9 cellular contexts compared by ENCODE assay signal in the genomic region with DNA sequence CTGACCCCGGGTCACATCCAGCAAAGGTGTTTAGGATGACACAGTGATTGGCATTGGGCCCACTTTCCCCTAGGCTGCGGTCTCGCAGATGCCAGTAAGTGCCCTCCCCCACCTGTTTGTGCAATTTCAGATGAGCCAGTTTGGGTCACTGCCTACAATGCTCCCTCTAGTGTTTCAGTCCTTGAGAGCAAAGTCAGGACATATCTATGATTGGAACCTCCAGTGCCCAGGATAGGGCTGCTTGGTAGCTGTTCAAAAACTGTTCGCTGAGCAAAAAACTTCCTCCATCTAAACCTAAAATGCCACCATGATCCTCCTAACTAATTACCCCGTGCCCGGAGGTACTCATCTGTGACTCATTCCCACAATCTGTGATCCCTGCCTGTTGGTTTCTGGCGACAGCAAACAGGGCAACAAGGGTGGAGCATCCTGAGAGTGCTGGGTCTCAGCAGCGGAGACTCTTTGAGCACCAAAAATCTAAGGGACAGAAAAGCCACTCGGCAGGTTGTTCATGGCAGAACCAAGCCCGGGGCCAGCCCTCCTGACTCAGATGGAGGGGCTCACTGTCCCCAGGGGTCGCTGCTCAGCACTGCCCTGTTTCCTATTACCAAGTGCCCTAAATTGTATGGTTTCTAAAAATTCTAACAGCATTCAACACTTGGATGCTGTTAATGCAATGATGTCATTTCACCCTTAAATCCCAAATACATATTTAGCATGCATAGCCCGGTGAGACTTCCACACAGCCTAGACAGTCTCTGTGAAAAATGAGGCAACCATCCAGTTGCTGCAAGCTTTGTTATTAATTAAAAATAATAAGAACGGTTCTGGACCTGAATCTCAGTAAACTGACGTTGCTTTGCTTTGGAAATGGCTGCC. TPM values are rescaled to one million over a fixed set of nuclear protein-coding genes. Genes with fewer than 3 reads are reported as not detected.
DNase-seq lines count a peak whose midpoint lies in the region; ATAC-seq and TF ChIP-seq lines count a peak whose summit lies in the region.
"Had no signal": no experiment of that assay in that cellular context is flagged by ENCODE, and none has a peak within 500 bp of the region (broad histone marks: within the 10 kb centered on the region; RNA-seq: fewer than 3 reads in every experiment).

No MANE protein-coding gene starts in this region.

- 0 out of 2 replicates have a peak overlapping the region, but pooled peaks have one; percentile 10 for H2AFZ ChIP-seq in MM.1S (ENCODE audit: low read length)

- H3K27ac Mint-ChIP-seq in glutamatergic neuron (ENCODE audit: unreplicated experiment) = no peak overlapping the region

- peak; percentile 68 for TF ChIP-seq CTCF in MM.1S (IDR thresholded peaks at IDR 0.05; ENCODE audit: low read length)
- TF ChIP-seq CTCF in glutamatergic neuron (IDR thresholded peaks at IDR 0.05; ENCODE audit: partially characterized antibody, unreplicated experiment) = peak; percentile 13

- H3K4me1 Mint-ChIP-seq in glutamatergic neuron (ENCODE audit: low read depth, unreplicated experiment) = peaks cover 2% of the 10 kb centered on the region

- H3F3A ChIP-seq in MM.1S (ENCODE audit: insufficient read depth, low read length) = no peaks in the 10 kb centered on the region

- peak overlapping the region; percentile 46 for H3K4me3 Mint-ChIP-seq in glutamatergic neuron (ENCODE audit: unreplicated experiment)

- H3K27ac ChIP-seq in MM.1S (ENCODE audit: low read length) = no peak overlapping the region

- H3K9me3 ChIP-seq in MM.1S (replicated peaks; ENCODE audit: insufficient read depth, low read length) = no peaks in the 10 kb centered on the region

- DNase-seq in GM03348 (ENCODE audit: low spot score) = peak; percentile 47
- peak; percentile 86 for DNase-seq in MM.1S
- peak; percentile 42 for DNase-seq in SKM-1 (lab: John Stamatoyannopoulos, UW; ENCODE audit: unreplicated experiment)
- DNase-seq in glutamatergic neuron = no peak
- peak; percentile 34 for DNase-seq in stimulated activated CD8-positive, alpha-beta memory T cell treated with anti-CD3 and anti-CD28 coated beads, Interleukin-4, amount 100 ng/mL, for 48 hours
- no peak for DNase-seq in stimulated activated CD4-positive, alpha-beta T cell treated with anti-CD3 and anti-CD28 coated beads, Interleukin-4, amount 100 ng/mL, for 1 hour
- DNase-seq in central memory CD4-positive, alpha-beta T cell = no peak

- H3K27me3 Mint-ChIP-seq in glutamatergic neuron (ENCODE audit: unreplicated experiment) = peaks cover 17% of the 10 kb centered on the region

- no peak overlapping the region; the same call in 1 of the 2 replicates for H3K4me3 ChIP-seq in MM.1S (ENCODE audit: low read length)

- H3K27me3 ChIP-seq in MM.1S (replicated peaks; ENCODE audit: insufficient read depth, low read length) = 0 out of 2 replicates have a peak, but pooled peaks cover 12% of the 10 kb centered on the region

- H3K79me2 ChIP-seq in MM.1S (ENCODE audit: low read length) = no peaks in the 10 kb centered on the region

- no peaks in the 10 kb centered on the region for H4K20me1 ChIP-seq in MM.1S (ENCODE audit: insufficient read depth, low read length)

- H3K36me3 ChIP-seq in MM.1S (replicated peaks; ENCODE audit: insufficient read depth, low read length) = no peaks in the 10 kb centered on the region

- peaks cover 4% of the 10 kb centered on the region for H3K9me3 Mint-ChIP-seq in glutamatergic neuron (ENCODE audit: unreplicated experiment)

- no peaks in the 10 kb centered on the region for H3K36me3 Mint-ChIP-seq in glutamatergic neuron (ENCODE audit: unreplicated experiment)

- no peaks in the 10 kb centered on the region for H3K9me2 ChIP-seq in MM.1S (replicated peaks; ENCODE audit: insufficient read depth, low read length)

- peak overlapping the region; percentile 50 for H3K4me2 ChIP-seq in MM.1S (ENCODE audit: low read depth, low read length)

- no peak overlapping the region for H3K9ac ChIP-seq in MM.1S (ENCODE audit: low read length)

- no peak for ATAC-seq in GM21381 (IDR thresholded peaks at IDR 0.05; ENCODE audit: unreplicated experiment)

- H3K4me1 ChIP-seq in MM.1S (ENCODE audit: low read length) = 0 out of 2 replicates have a peak, but pooled peaks cover 8% of the 10 kb centered on the region

RNA-seq across cellular contexts. Expression of gene VSX1, which starts 5.0 kb away (rescaled TPM):
- total RNA-seq in glutamatergic neuron (ENCODE audit: unreplicated experiment) = not detected
- total RNA-seq: lung microvascular endothelial cell had no signal

RNA-seq across cellular contexts. Expression of gene ACSS1, which starts 19.0 kb away (rescaled TPM):
- total RNA-seq in glutamatergic neuron (ENCODE audit: unreplicated experiment) = not detected

Comparison
In these comparisons a context has a peak if more than half of its experiments do, and no peak if none do; other contexts are left out.
1. DNase-seq: peak in GM03348 (single experiment), MM.1S (single experiment), SKM-1 (single experiment) and stimulated activated CD8-positive, alpha-beta memory T cell treated with anti-CD3 and anti-CD28 coated beads, Interleukin-4, amount 100 ng/mL, for 48 hours (single experiment); none in glutamatergic neuron (single experiment), stimulated activated CD4-positive, alpha-beta T cell treated with anti-CD3 and anti-CD28 coated beads, Interleukin-4, amount 100 ng/mL, for 1 hour (single experiment) and central memory CD4-positive, alpha-beta T cell (single experiment).